Comparison of ENCODE assay signal across 17 cellular contexts in the genomic region with DNA sequence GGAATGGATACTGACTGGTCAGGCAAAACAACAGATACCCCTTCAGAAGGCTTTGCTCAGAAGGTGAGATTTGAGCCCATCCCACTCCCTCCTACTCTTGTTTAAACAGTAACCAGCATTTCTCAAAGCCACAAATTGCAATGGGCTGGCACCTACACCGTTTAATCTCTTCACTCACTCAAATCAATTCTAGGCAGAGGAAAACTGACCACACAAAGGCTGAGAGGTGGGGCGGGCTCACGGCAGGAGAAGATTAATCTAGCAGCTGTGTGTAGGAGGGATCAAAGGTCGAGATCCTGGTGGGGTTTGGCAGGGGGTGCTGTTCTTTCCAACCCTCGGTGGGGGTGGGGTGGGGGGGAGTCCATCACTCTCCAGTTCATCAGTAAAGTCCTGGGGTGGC.
"Had no signal": no experiment of that assay in that cellular context is flagged by ENCODE, and none has a peak within 500 bp of the region (broad histone marks: within the 10 kb centered on the region; RNA-seq: fewer than 3 reads in every experiment).

No MANE protein-coding gene starts in this region.

- DNase-seq: activated CD4-positive, alpha-beta T cell treated with anti-CD3 and anti-CD28 coated beads, Interleukin-2, amount 50 U/mL, for 4 hours; activated naive CD4-positive, alpha-beta T cell treated with anti-CD3 and anti-CD28 coated beads, Interleukin-2, amount 50 U/mL, for 16 hours; activated T-cell treated with anti-CD3 and anti-CD28 coated beads, Interleukin-2, amount 50 U/mL, for 1 hour; adrenal gland; body of pancreas; glutamatergic neuron; immature natural killer cell; left colon; retina; stimulated activated CD4-positive, alpha-beta T cell treated with anti-CD3 and anti-CD28 coated beads, Interleukin-15, amount 100 ng/mL, for 24 hours; stimulated activated CD4-positive, alpha-beta T cell treated with anti-CD3 and anti-CD28 coated beads, Interleukin-4, amount 100 ng/mL, for 24 hours; stimulated activated naive CD8-positive, alpha-beta T cell treated with anti-CD3 and anti-CD28 coated beads, Interleukin-15, amount 100 ng/mL, for 72 hours; testis; upper lobe of right lung had no signal

- H3K9me3 ChIP-seq: adrenal gland, body of pancreas, testis, upper lobe of right lung had no signal

- H3K4me3 ChIP-seq: adrenal gland, body of pancreas, testis, upper lobe of right lung had no signal

- H3K27ac ChIP-seq: adrenal gland, body of pancreas, testis, upper lobe of right lung had no signal

- H3K36me3 ChIP-seq: adrenal gland, upper lobe of right lung had no signal

- H3K4me1 ChIP-seq: adrenal gland, body of pancreas, testis, upper lobe of right lung had no signal

- ATAC-seq: activated CD4-positive, CD25-positive, alpha-beta regulatory T cell treated with anti-CD3 and anti-CD28 coated beads, Interleukin-2, amount 50 U/mL, for 24 hours; body of pancreas; esophagus mucosa; left colon; natural killer cell treated with Interleukin-12 subunit alpha and Interleukin-12 subunit beta and Interleukin-15 and Interleukin-18, amount 100 ng/mL, for 72 hours; stimulated activated naive CD8-positive, alpha-beta T cell treated with anti-CD3 and anti-CD28 coated beads, Interleukin-15, amount 100 ng/mL, for 72 hours; upper lobe of right lung had no signal

- H3K27me3 ChIP-seq: body of pancreas, testis, upper lobe of right lung had no signal
